ENCODE assay signal across 19 cellular contexts in genomic region chr2:219465659-219466561, GRCh38. TPM values are rescaled to one million over a fixed set of nuclear protein-coding genes. Genes with fewer than 3 reads are reported as not detected.
"Had no signal": no experiment of that assay in that cellular context is flagged by ENCODE, and none has a peak within 500 bp of the region (broad histone marks: within the 10 kb centered on the region; RNA-seq: fewer than 3 reads in every experiment).

No MANE protein-coding gene starts in this region.

- H3K9me3 ChIP-seq: body of pancreas, prostate gland had no signal

- DNase-seq: activated CD4-positive, alpha-beta T cell treated with anti-CD3 and anti-CD28 coated beads for 48 hours; activated CD8-positive, alpha-beta memory T cell treated with anti-CD3 and anti-CD28 coated beads for 24 hours; activated T-cell treated with anti-CD3 and anti-CD28 coated beads for 4 hours; body of pancreas; endodermal cell; erythroblast; immature natural killer cell; left colon; occipital lobe; stimulated activated CD4-positive, alpha-beta T cell treated with anti-CD3 and anti-CD28 coated beads, Interleukin-12 subunit alpha, Interleukin-12 subunit beta, amount 100 ng/mL, for 4 hours; stimulated activated naive CD4-positive, alpha-beta T cell treated with Interleukin-2 at 50 U/mL for 16 hours had no signal

- H3K4me3 Mint-ChIP-seq: activated naive CD4-positive, alpha-beta T cell treated with anti-CD3 and anti-CD28 coated beads, Interleukin-2, amount 50 U/mL, for 24 hours; endodermal cell; immature natural killer cell; natural killer cell treated with Interleukin-12 subunit alpha and Interleukin-12 subunit beta and Interleukin-15 and Interleukin-18, amount 100 ng/mL, for 72 hours; WTC11 had no signal

- H3K27ac ChIP-seq: body of pancreas had no signal

- H3K36me3 ChIP-seq: prostate gland had no signal

- H3K9me3 Mint-ChIP-seq: activated naive CD4-positive, alpha-beta T cell treated with anti-CD3 and anti-CD28 coated beads, Interleukin-2, amount 50 U/mL, for 24 hours; endodermal cell; immature natural killer cell; natural killer cell treated with Interleukin-12 subunit alpha and Interleukin-12 subunit beta and Interleukin-15 and Interleukin-18, amount 100 ng/mL, for 72 hours; WTC11 had no signal

- H3K4me1 ChIP-seq: body of pancreas, prostate gland had no signal

- H3K36me3 Mint-ChIP-seq: activated naive CD4-positive, alpha-beta T cell treated with anti-CD3 and anti-CD28 coated beads, Interleukin-2, amount 50 U/mL, for 24 hours; immature natural killer cell; natural killer cell treated with Interleukin-12 subunit alpha and Interleukin-12 subunit beta and Interleukin-15 and Interleukin-18, amount 100 ng/mL, for 72 hours had no signal

- H3K27me3 ChIP-seq: body of pancreas had no signal

- H3K4me3 ChIP-seq: body of pancreas, prostate gland had no signal

- ATAC-seq: body of pancreas; left colon; natural killer cell treated with Interleukin-12 subunit alpha and Interleukin-12 subunit beta and Interleukin-15 and Interleukin-18, amount 100 ng/mL, for 72 hours; SK-N-SH treated with all-trans-retinoic acid at 6 μM for 48 hours; WTC11 had no signal

- H3K27me3 Mint-ChIP-seq: activated naive CD4-positive, alpha-beta T cell treated with anti-CD3 and anti-CD28 coated beads, Interleukin-2, amount 50 U/mL, for 24 hours; natural killer cell treated with Interleukin-12 subunit alpha and Interleukin-12 subunit beta and Interleukin-15 and Interleukin-18, amount 100 ng/mL, for 72 hours had no signal

- H3K27ac Mint-ChIP-seq: activated naive CD4-positive, alpha-beta T cell treated with anti-CD3 and anti-CD28 coated beads, Interleukin-2, amount 50 U/mL, for 24 hours; endodermal cell; immature natural killer cell; natural killer cell treated with Interleukin-12 subunit alpha and Interleukin-12 subunit beta and Interleukin-15 and Interleukin-18, amount 100 ng/mL, for 72 hours had no signal

- H3K4me1 Mint-ChIP-seq: activated naive CD4-positive, alpha-beta T cell treated with anti-CD3 and anti-CD28 coated beads, Interleukin-2, amount 50 U/mL, for 24 hours; immature natural killer cell had no signal

RNA-seq across cellular contexts. Expression of gene SPEG, which starts 31.3 kb away (rescaled TPM):
- polyA plus RNA-seq: immature natural killer cell had no signal

RNA-seq across cellular contexts. Expression of gene DES, which starts 47.7 kb away (rescaled TPM):
- total RNA-seq: dermis microvascular lymphatic vessel endothelial cell; natural killer cell treated with Interleukin-12 subunit alpha and Interleukin-12 subunit beta and Interleukin-15 and Interleukin-18, amount 100 ng/mL, for 72 hours; T-helper 1 cell treated with Interleukin-12 subunit alpha and Interleukin-12 subunit beta and Interleukin-4 antibody, amounts not matched to agents 30 ng/mL and 1 ng/mL, for 36 hours had no signal
- polyA plus RNA-seq: immature natural killer cell had no signal

RNA-seq across cellular contexts. Expression of gene ASIC4, which starts 48.4 kb away (rescaled TPM):
- total RNA-seq: body of pancreas; dermis microvascular lymphatic vessel endothelial cell; left colon; mucosa of gallbladder; T-helper 1 cell treated with Interleukin-12 subunit alpha and Interleukin-12 subunit beta and Interleukin-4 antibody, amounts not matched to agents 30 ng/mL and 1 ng/mL, for 36 hours had no signal
- polyA plus RNA-seq: immature natural killer cell had no signal
